ENCODE assay signal across 1 cellular context in genomic region chr5:132410451-132411381, GRCh38.
TF ChIP-seq lines count a peak whose summit lies in the region.

No MANE protein-coding gene starts in this region.

TF ChIP-seq in HepG2, 621 proteins besides CTCF, POLR2A, EP300 and RAD21 (continued from another document and continues in another):
- TF ChIP-seq ZNF503 (CRISPR knock-in tag; IDR thresholded peaks at IDR 0.05) (no peak), USF2 (IDR thresholded peaks at IDR 0.05; ENCODE audit: low read depth, low read length) (no peak), USF2 (CRISPR knock-in tag; IDR thresholded peaks at IDR 0.05; ENCODE audit: borderline replicate concordance) (no peak), ZBTB44 (CRISPR knock-in tag; IDR thresholded peaks at IDR 0.05) (no peak), ZNF441 (CRISPR knock-in tag; IDR thresholded peaks at IDR 0.05; ENCODE audit: borderline replicate concordance) (peak; percentile 78), ZGPAT (CRISPR knock-in tag; IDR thresholded peaks at IDR 0.05) (peak; percentile 5; the same call in 1 of the 2 replicates), ZNF878 (CRISPR knock-in tag; IDR thresholded peaks at IDR 0.05) (peak; percentile 38; the same call in 1 of the 2 replicates), MYC (CRISPR knock-in tag; IDR thresholded peaks at IDR 0.05; ENCODE audit: borderline replicate concordance) (no peak; the same call in 1 of the 2 replicates), ZNF260 (CRISPR knock-in tag; IDR thresholded peaks at IDR 0.05; ENCODE audit: borderline replicate concordance, low read depth) (no peak), ATF7 (IDR thresholded peaks at IDR 0.05) (no peak), ATF7 (CRISPR knock-in tag; IDR thresholded peaks at IDR 0.05) (no peak), ZNF563 (CRISPR knock-in tag; IDR thresholded peaks at IDR 0.05) (no peak; the same call in 1 of the 2 replicates), HNRNPK (IDR thresholded peaks at IDR 0.05; ENCODE audit: low read depth, low read length, poor library complexity, severe bottlenecking) (no peak), ZNF672 (CRISPR knock-in tag; IDR thresholded peaks at IDR 0.05) (no peak), ZNF18 (CRISPR knock-in tag; IDR thresholded peaks at IDR 0.05; ENCODE audit: insufficient replicate concordance) (no peak), FOXM1 (CRISPR knock-in tag; IDR thresholded peaks at IDR 0.05) (no peak), ZNF572 (CRISPR knock-in tag; IDR thresholded peaks at IDR 0.05) (no peak), SKI (IDR thresholded peaks at IDR 0.05; ENCODE audit: partially characterized antibody) (no peak), ZXDC (CRISPR knock-in tag; IDR thresholded peaks at IDR 0.05) (no peak), ZNF605 (CRISPR knock-in tag; IDR thresholded peaks at IDR 0.05) (peak; percentile 32; the same call in 1 of the 2 replicates), ZNF17 (CRISPR knock-in tag; IDR thresholded peaks at IDR 0.05) (no peak), HMGXB3 (CRISPR knock-in tag; IDR thresholded peaks at IDR 0.05; ENCODE audit: borderline replicate concordance) (0 out of 2 replicates have a peak, but pooled peaks have one; percentile 30)
- TF ChIP-seq, protein P1, sequence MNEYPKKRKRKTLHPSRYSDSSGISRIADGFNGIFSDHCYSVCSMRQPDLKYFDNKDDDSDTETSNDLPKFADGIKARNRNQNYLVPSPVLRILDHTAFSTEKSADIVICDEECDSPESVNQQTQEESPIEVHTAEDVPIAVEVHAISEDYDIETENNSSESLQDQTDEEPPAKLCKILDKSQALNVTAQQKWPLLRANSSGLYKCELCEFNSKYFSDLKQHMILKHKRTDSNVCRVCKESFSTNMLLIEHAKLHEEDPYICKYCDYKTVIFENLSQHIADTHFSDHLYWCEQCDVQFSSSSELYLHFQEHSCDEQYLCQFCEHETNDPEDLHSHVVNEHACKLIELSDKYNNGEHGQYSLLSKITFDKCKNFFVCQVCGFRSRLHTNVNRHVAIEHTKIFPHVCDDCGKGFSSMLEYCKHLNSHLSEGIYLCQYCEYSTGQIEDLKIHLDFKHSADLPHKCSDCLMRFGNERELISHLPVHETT (CRISPR knock-in tag; conservative IDR thresholded peaks at IDR 0.05), result no peak; the same call in 1 of the 2 replicates
- TF ChIP-seq, protein P2, sequence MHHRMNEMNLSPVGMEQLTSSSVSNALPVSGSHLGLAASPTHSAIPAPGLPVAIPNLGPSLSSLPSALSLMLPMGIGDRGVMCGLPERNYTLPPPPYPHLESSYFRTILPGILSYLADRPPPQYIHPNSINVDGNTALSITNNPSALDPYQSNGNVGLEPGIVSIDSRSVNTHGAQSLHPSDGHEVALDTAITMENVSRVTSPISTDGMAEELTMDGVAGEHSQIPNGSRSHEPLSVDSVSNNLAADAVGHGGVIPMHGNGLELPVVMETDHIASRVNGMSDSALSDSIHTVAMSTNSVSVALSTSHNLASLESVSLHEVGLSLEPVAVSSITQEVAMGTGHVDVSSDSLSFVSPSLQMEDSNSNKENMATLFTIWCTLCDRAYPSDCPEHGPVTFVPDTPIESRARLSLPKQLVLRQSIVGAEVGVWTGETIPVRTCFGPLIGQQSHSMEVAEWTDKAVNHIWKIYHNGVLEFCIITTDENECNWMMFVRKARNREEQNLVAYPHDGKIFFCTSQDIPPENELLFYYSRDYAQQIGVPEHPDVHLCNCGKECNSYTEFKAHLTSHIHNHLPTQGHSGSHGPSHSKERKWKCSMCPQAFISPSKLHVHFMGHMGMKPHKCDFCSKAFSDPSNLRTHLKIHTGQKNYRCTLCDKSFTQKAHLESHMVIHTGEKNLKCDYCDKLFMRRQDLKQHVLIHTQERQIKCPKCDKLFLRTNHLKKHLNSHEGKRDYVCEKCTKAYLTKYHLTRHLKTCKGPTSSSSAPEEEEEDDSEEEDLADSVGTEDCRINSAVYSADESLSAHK (CRISPR knock-in tag; IDR thresholded peaks at IDR 0.05; ENCODE audit: borderline replicate concordance), result no peak
- TF ChIP-seq, protein P3, sequence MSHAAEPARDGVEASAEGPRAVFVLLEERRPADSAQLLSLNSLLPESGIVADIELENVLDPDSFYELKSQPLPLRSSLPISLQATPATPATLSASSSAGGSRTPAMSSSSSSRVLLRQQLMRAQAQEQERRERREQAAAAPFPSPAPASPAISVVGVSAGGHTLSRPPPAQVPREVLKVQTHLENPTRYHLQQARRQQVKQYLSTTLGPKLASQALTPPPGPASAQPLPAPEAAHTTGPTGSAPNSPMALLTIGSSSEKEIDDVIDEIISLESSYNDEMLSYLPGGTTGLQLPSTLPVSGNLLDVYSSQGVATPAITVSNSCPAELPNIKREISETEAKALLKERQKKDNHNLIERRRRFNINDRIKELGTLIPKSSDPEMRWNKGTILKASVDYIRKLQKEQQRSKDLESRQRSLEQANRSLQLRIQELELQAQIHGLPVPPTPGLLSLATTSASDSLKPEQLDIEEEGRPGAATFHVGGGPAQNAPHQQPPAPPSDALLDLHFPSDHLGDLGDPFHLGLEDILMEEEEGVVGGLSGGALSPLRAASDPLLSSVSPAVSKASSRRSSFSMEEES (CRISPR knock-in tag; IDR thresholded peaks at IDR 0.05), result no peak
- TF ChIP-seq, protein P4, sequence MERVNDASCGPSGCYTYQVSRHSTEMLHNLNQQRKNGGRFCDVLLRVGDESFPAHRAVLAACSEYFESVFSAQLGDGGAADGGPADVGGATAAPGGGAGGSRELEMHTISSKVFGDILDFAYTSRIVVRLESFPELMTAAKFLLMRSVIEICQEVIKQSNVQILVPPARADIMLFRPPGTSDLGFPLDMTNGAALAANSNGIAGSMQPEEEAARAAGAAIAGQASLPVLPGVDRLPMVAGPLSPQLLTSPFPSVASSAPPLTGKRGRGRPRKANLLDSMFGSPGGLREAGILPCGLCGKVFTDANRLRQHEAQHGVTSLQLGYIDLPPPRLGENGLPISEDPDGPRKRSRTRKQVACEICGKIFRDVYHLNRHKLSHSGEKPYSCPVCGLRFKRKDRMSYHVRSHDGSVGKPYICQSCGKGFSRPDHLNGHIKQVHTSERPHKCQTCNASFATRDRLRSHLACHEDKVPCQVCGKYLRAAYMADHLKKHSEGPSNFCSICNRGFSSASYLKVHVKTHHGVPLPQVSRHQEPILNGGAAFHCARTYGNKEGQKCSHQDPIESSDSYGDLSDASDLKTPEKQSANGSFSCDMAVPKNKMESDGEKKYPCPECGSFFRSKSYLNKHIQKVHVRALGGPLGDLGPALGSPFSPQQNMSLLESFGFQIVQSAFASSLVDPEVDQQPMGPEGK (CRISPR knock-in tag; IDR thresholded peaks at IDR 0.05), result peak; percentile 57; the same call in 1 of the 2 replicates
